Comparison of ENCODE assay signal across 8 cellular contexts in the genomic region with DNA sequence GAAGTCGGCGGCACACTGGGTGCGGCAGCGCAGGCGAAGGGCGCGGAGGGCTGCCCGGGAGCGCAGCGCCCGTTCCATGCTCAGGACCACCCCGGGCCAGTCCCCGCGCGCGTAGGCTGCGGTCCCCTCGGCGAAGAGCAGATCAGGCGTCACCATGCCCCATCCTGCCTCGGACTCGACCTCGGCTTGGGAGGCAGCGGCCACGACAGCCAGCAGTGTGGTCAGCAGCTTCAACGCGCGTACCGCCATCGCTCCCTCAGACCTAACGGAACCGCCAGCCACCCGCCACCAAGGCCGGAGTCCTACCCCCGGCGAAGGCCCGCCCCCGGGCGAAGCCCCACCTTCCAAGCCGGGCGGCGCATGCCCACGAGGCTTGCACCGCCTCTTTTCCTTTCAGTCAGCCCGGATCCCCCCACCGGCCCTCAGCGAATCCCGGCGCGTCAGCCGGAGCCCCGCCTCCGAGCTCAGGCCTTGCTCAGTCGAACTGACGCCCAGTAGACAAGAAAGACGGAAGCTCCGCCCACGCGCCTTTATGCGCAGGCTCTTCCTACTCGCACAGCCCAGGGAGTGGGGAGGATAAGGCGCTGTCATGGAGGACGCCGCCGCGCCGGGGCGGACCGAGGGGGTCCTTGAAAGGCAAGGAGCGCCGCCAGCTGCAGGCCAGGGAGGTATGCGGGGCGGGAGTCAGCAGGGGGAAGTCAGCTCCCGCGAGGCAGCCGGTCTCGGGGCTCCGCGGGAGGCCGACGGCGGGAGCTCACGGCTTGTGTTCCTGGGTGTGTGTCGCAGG. TPM values are rescaled to one million over a fixed set of nuclear protein-coding genes. Genes with fewer than 3 reads are reported as not detected.
DNase-seq lines count a peak whose midpoint lies in the region; ATAC-seq and TF ChIP-seq lines count a peak whose summit lies in the region.

A gene (plus strand): TSS at position 527 of the 787 bp plus-strand sequence. CDS start 63 bp downstream, at position 590.
A gene with protein sequence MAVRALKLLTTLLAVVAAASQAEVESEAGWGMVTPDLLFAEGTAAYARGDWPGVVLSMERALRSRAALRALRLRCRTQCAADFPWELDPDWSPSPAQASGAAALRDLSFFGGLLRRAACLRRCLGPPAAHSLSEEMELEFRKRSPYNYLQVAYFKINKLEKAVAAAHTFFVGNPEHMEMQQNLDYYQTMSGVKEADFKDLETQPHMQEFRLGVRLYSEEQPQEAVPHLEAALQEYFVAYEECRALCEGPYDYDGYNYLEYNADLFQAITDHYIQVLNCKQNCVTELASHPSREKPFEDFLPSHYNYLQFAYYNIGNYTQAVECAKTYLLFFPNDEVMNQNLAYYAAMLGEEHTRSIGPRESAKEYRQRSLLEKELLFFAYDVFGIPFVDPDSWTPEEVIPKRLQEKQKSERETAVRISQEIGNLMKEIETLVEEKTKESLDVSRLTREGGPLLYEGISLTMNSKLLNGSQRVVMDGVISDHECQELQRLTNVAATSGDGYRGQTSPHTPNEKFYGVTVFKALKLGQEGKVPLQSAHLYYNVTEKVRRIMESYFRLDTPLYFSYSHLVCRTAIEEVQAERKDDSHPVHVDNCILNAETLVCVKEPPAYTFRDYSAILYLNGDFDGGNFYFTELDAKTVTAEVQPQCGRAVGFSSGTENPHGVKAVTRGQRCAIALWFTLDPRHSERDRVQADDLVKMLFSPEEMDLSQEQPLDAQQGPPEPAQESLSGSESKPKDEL (minus strand): TSS at position 306 of the 787 bp plus-strand sequence. CDS start 57 bp downstream, at position 249.

- ATAC-seq in GM21576 (IDR thresholded peaks at IDR 0.05; ENCODE audit: unreplicated experiment): peak; percentile 91
- ATAC-seq in mucosa of descending colon: peak; percentile 97

- no peak for TF ChIP-seq CTCF in mucosa of descending colon (IDR thresholded peaks at IDR 0.05)

- H3K4me3 Mint-ChIP-seq in IgD-negative memory B cell: no peak within 1 kb of the TSS

- DNase-seq in DMS153 treated with DMSO at 0.1 percent for 48 hours (lab: John Stamatoyannopoulos, UW; ENCODE audit: unreplicated experiment) (peak; percentile 99), OCI-M1 (lab: John Stamatoyannopoulos, UW) (peak; percentile 99), activated T-cell treated with anti-CD3 and anti-CD28 coated beads for 48 hours (ENCODE audit: low read depth) (peak; percentile 100), epithelial cell of prostate (ENCODE audit: low read depth, low spot score) (peak; percentile 91), mucosa of descending colon (peak; percentile 100)
- DNase-seq in stimulated activated CD8-positive, alpha-beta memory T cell treated with anti-CD3 and anti-CD28 coated beads, Interleukin-4, amount 100 ng/mL, for 1 hour (ENCODE audit: low read depth in 2 of 2, low spot score in 1 of 2): peak; percentile 98

- intact Hi-C loops in mucosa of descending colon (cut with DNase I, micrococcal nuclease): no loop called here

- H3K27ac Mint-ChIP-seq in IgD-negative memory B cell: peak within 1 kb of the TSS; percentile 76 to 94 (median 87)

- peak within 1 kb of the TSS; percentile 34 for H3K27ac ChIP-seq in epithelial cell of prostate

- H3K4me3 ChIP-seq in mucosa of descending colon: peak within 1 kb of the TSS; percentile 94

- H3K9me3 Mint-ChIP-seq in IgD-negative memory B cell: no peaks in the 10 kb centered on the region

- H3K9me3 ChIP-seq in mucosa of descending colon: no peaks in the 10 kb centered on the region

- H3K36me3 Mint-ChIP-seq in IgD-negative memory B cell: no peaks in the 10 kb centered on the region

- peaks cover 17 to 24% (median 20%) of the 10 kb centered on the region in 3 donors for H3K4me1 Mint-ChIP-seq in IgD-negative memory B cell

- no peaks in the 10 kb centered on the region for H3K27me3 Mint-ChIP-seq in IgD-negative memory B cell

- H3K36me3 ChIP-seq in mucosa of descending colon (ENCODE audit: low read depth): no peaks in the 10 kb centered on the region

- H3K4me1 ChIP-seq in mucosa of descending colon (ENCODE audit: low read depth): peaks cover 16% of the 10 kb centered on the region

RNA-seq across cellular contexts. Expression of the first gene that starts in this region (rescaled TPM):
- polyA plus RNA-seq in IgD-negative memory B cell: 4.2 TPM
- 1 to 10 TPM; 4.4 to 9.8 (median 7.1) TPM for total RNA-seq in mucosa of descending colon

RNA-seq across cellular contexts. Expression of the second gene that starts in this region (rescaled TPM):
- polyA plus RNA-seq in IgD-negative memory B cell: 10.4 TPM
- total RNA-seq in mucosa of descending colon: 10 to 100 TPM in 2 of 3 donors, 1 to 10 TPM in 1; 8.0 to 20.0 (median 14.5) TPM

Comparison
In these comparisons a context has a peak if more than half of its experiments do, and no peak if none do; other contexts are left out.
1. Peak in every context shown above with its lines: DNase-seq, ATAC-seq, H3K4me3 ChIP-seq and H3K27ac ChIP-seq.